In genomic region chr15:83193721-83194120, GRCh38 we compare ENCODE assay signal across 35 cellular contexts.
"Had no signal": no experiment of that assay in that cellular context is flagged by ENCODE, and none has a peak within 500 bp of the region (broad histone marks: within the 10 kb centered on the region; RNA-seq: fewer than 3 reads in every experiment).

No MANE protein-coding gene starts in this region.

- ATAC-seq: activated CD4-positive, CD25-positive, alpha-beta regulatory T cell treated with anti-CD3 and anti-CD28 coated beads, Interleukin-2, amount 50 U/mL, for 24 hours; gastroesophageal sphincter; left colon; naive thymus-derived CD8-positive, alpha-beta T cell; pancreas; sciatic nerve; stimulated activated effector memory CD8-positive, alpha-beta T cell treated with anti-CD3 and anti-CD28 coated beads, Interleukin-12 subunit alpha, Interleukin-12 subunit beta, amount 100 ng/mL, for 72 hours; stimulated activated naive CD8-positive, alpha-beta T cell treated with anti-CD3 and anti-CD28 coated beads, Interleukin-15, amount 100 ng/mL, for 72 hours; upper lobe of right lung had no signal

- H3K36me3 ChIP-seq: adrenal gland, ascending aorta, gastroesophageal sphincter, pancreas, prostate gland, thyroid gland, upper lobe of right lung had no signal

- H3K36me3 Mint-ChIP-seq: activated CD4-positive, alpha-beta memory T cell treated with anti-CD3 and anti-CD28 coated beads for 36 hours; activated naive CD8-positive, alpha-beta T cell treated with anti-CD3 and anti-CD28 coated beads for 36 hours; memory B cell; naive thymus-derived CD8-positive, alpha-beta T cell; stimulated activated effector memory CD8-positive, alpha-beta T cell treated with anti-CD3 and anti-CD28 coated beads, Interleukin-12 subunit alpha, Interleukin-12 subunit beta, amount 100 ng/mL, for 72 hours had no signal

- H3K4me1 ChIP-seq: ascending aorta, prostate gland, upper lobe of right lung had no signal

- H3K4me1 Mint-ChIP-seq: memory B cell had no signal

- H3K27ac ChIP-seq: adrenal gland, ascending aorta, gastroesophageal sphincter, hepatocyte, pancreas, prostate gland, thyroid gland, upper lobe of right lung, WERI-Rb-1 had no signal

- H3K27ac Mint-ChIP-seq: activated CD4-positive, alpha-beta memory T cell treated with anti-CD3 and anti-CD28 coated beads for 36 hours; activated CD4-positive, alpha-beta T cell treated with anti-CD3 and anti-CD28 coated beads, Interleukin-2, amount 10 ng/mL, durations not matched to agents 24 days and 14 days; activated naive CD4-positive, alpha-beta T cell treated with anti-CD3 and anti-CD28 coated beads for 36 hours; activated naive CD8-positive, alpha-beta T cell treated with anti-CD3 and anti-CD28 coated beads for 36 hours; activated T-helper 1 cell treated with anti-CD3 and anti-CD28 coated beads, Interleukin-12 subunit alpha, Interleukin-12 subunit beta, Interleukin-2, Interleukin-4 antibody, amounts not matched to agents 30 ng/mL and 10 ng/mL and 1 ng/mL, durations not matched to agents 14 hours and 24 hours and 36 hours; memory B cell; stimulated activated effector memory CD8-positive, alpha-beta T cell treated with anti-CD3 and anti-CD28 coated beads, Interleukin-12 subunit alpha, Interleukin-12 subunit beta, amount 100 ng/mL, for 72 hours; stimulated activated naive CD8-positive, alpha-beta T cell treated with anti-CD3 and anti-CD28 coated beads, Interleukin-15, amount 100 ng/mL, for 72 hours; T-helper 1 cell treated with Interleukin-12 subunit alpha and Interleukin-12 subunit beta and Interleukin-4 antibody, amounts not matched to agents 30 μg/mL and 1 μg/mL, for 36 hours had no signal

- H3K27me3 Mint-ChIP-seq: brain had no signal

- DNase-seq: activated CD4-positive, alpha-beta memory T cell treated with anti-CD3 and anti-CD28 coated beads for 36 hours; activated CD4-positive, alpha-beta T cell treated with anti-CD3 and anti-CD28 coated beads, Interleukin-2, amount 10 ng/mL, durations not matched to agents 24 days and 14 days; activated CD8-positive, alpha-beta memory T cell treated with anti-CD3 and anti-CD28 coated beads, Interleukin-2, amount 50 U/mL, for 4 hours; activated effector memory CD4-positive, alpha-beta T cell treated with anti-CD3 and anti-CD28 coated beads, Interleukin-2, amount 50 U/mL, for 16 hours; activated naive CD4-positive, alpha-beta T cell treated with anti-CD3 and anti-CD28 coated beads for 36 hours; activated naive CD8-positive, alpha-beta T cell treated with anti-CD3 and anti-CD28 coated beads for 36 hours; activated T-cell treated with anti-CD3 and anti-CD28 coated beads, Interleukin-2, amount 50 U/mL, for 1 hour; adrenal gland; caudate nucleus; cortex of kidney; kidney; left colon; naive thymus-derived CD8-positive, alpha-beta T cell; nucleus accumbens; pancreas; retina; small intestine; stimulated activated CD4-positive, alpha-beta T cell treated with anti-CD3 and anti-CD28 coated beads, Interleukin-4, amount 100 ng/mL, for 24 hours; stimulated activated naive CD8-positive, alpha-beta T cell treated with anti-CD3 and anti-CD28 coated beads, Interleukin-15, amount 100 ng/mL, for 72 hours; T-helper 9 cell; thyroid gland; upper lobe of right lung; WERI-Rb-1 had no signal

- H3K4me3 ChIP-seq: adrenal gland, ascending aorta, gastroesophageal sphincter, hepatocyte, pancreas, prostate gland, thyroid gland, upper lobe of right lung had no signal

- H3K4me2 ChIP-seq: hepatocyte had no signal

- H3K4me3 Mint-ChIP-seq: activated CD4-positive, alpha-beta memory T cell treated with anti-CD3 and anti-CD28 coated beads for 36 hours; activated CD4-positive, alpha-beta T cell treated with anti-CD3 and anti-CD28 coated beads, Interleukin-2, amount 10 ng/mL, durations not matched to agents 24 days and 14 days; activated naive CD4-positive, alpha-beta T cell treated with anti-CD3 and anti-CD28 coated beads for 36 hours; activated naive CD8-positive, alpha-beta T cell treated with anti-CD3 and anti-CD28 coated beads for 36 hours; activated T-helper 1 cell treated with anti-CD3 and anti-CD28 coated beads, Interleukin-12 subunit alpha, Interleukin-12 subunit beta, Interleukin-2, Interleukin-4 antibody, amounts not matched to agents 30 ng/mL and 10 ng/mL and 1 ng/mL, durations not matched to agents 14 hours and 24 hours and 36 hours; memory B cell; naive thymus-derived CD8-positive, alpha-beta T cell; neural crest cell; stimulated activated effector memory CD8-positive, alpha-beta T cell treated with anti-CD3 and anti-CD28 coated beads, Interleukin-12 subunit alpha, Interleukin-12 subunit beta, amount 100 ng/mL, for 72 hours; stimulated activated naive CD8-positive, alpha-beta T cell treated with anti-CD3 and anti-CD28 coated beads, Interleukin-15, amount 100 ng/mL, for 72 hours; T-helper 1 cell treated with Interleukin-12 subunit alpha and Interleukin-12 subunit beta and Interleukin-4 antibody, amounts not matched to agents 30 μg/mL and 1 μg/mL, for 36 hours had no signal

- H3K27me3 ChIP-seq: adrenal gland, ascending aorta, gastroesophageal sphincter, hepatocyte, pancreas, thyroid gland, upper lobe of right lung had no signal

- FAIRE-seq: kidney, pancreas, small intestine had no signal

- H2AFZ ChIP-seq: hepatocyte had no signal

- H3K9me3 Mint-ChIP-seq: activated CD4-positive, alpha-beta memory T cell treated with anti-CD3 and anti-CD28 coated beads for 36 hours; activated naive CD4-positive, alpha-beta T cell treated with anti-CD3 and anti-CD28 coated beads for 36 hours; activated naive CD8-positive, alpha-beta T cell treated with anti-CD3 and anti-CD28 coated beads for 36 hours; memory B cell; naive thymus-derived CD8-positive, alpha-beta T cell; stimulated activated effector memory CD8-positive, alpha-beta T cell treated with anti-CD3 and anti-CD28 coated beads, Interleukin-12 subunit alpha, Interleukin-12 subunit beta, amount 100 ng/mL, for 72 hours had no signal

- H3K9me3 ChIP-seq: ascending aorta, gastroesophageal sphincter, prostate gland, thyroid gland, upper lobe of right lung had no signal
